Comparison of ENCODE assay signal across 14 cellular contexts in the genomic region with DNA sequence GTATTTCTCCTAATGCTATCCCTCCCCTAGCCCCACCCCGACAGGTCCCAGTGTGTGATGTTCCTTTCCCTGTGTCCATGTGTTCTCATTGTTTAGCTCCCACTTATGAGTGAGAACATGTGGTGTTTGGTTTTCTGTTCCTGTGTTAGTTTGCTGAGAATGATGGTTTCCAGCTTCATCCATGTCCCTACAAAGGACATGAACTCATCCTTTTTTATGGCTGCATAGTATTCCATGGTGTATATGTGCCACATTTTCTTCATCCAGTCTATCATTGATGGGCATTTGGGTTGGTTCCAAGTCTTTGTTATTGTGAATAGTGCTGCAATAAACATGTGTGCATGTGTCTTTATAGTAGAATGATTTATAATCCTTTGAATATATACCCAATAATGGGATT. TPM values are rescaled to one million over a fixed set of nuclear protein-coding genes. Genes with fewer than 3 reads are reported as not detected.
"Had no signal": no experiment of that assay in that cellular context is flagged by ENCODE, and none has a peak within 500 bp of the region (broad histone marks: within the 10 kb centered on the region; RNA-seq: fewer than 3 reads in every experiment).

No MANE protein-coding gene starts in this region.

RNA-seq across cellular contexts. Expression of gene ANGPTL3, which starts 13.3 kb away (rescaled TPM):
- total RNA-seq: activated B cell treated with CpG ODN at 0.5 μM for 24 hours; activated CD4-positive, alpha-beta memory T cell treated with anti-CD3 and anti-CD28 coated beads for 36 hours; activated CD4-positive, alpha-beta memory T cell treated with anti-CD3 and anti-CD28 coated beads, Interleukin-2, amount 10 ng/mL, durations not matched to agents 7 days and 5 days; activated CD4-positive, alpha-beta T cell treated with anti-CD3 and anti-CD28 coated beads for 36 hours; activated CD4-positive, alpha-beta T cell treated with anti-CD3 and anti-CD28 coated beads, Interleukin-2, amount 10 ng/mL, durations not matched to agents 24 days and 14 days; activated CD4-positive, alpha-beta T cell treated with anti-CD3 and anti-CD28 coated beads, Interleukin-2, amount 10 ng/mL, durations not matched to agents 7 days and 5 days; activated CD8-positive, alpha-beta memory T cell treated with anti-CD3 and anti-CD28 coated beads for 36 hours; activated CD8-positive, alpha-beta memory T cell treated with anti-CD3 and anti-CD28 coated beads, Interleukin-2, amount 10 ng/mL, durations not matched to agents 7 days and 5 days; activated CD8-positive, alpha-beta T cell treated with anti-CD3 and anti-CD28 coated beads for 36 hours; activated CD8-positive, alpha-beta T cell treated with anti-CD3 and anti-CD28 coated beads, Interleukin-2, amount 10 ng/mL, durations not matched to agents 7 days and 5 days; T-helper 1 cell treated with Interleukin-12 subunit alpha and Interleukin-12 subunit beta and Interleukin-4 antibody, amounts not matched to agents 30 ng/mL and 1 ng/mL, for 36 hours; T-helper 17 cell; T-helper 2 cell treated with Interferon-gamma antibody and Interleukin-4, amounts not matched to agents 100 ng/mL and 5 ng/mL, for 36 hours; WTC11 had no signal
